15 cellular contexts compared by ENCODE assay signal in genomic region chr12:131564843-131565242, GRCh38.
"Had no signal": no experiment of that assay in that cellular context is flagged by ENCODE, and none has a peak within 500 bp of the region (broad histone marks: within the 10 kb centered on the region; RNA-seq: fewer than 3 reads in every experiment).

No MANE protein-coding gene starts in this region.

- ATAC-seq: heart left ventricle, natural killer cell had no signal

- DNase-seq: activated B cell treated with CpG ODN at 0.5 μM for 24 hours; activated CD4-positive, alpha-beta T cell treated with anti-CD3 and anti-CD28 coated beads, Interleukin-2, amount 10 ng/mL, durations not matched to agents 7 days and 5 days; activated naive CD4-positive, alpha-beta T cell treated with anti-CD3 and anti-CD28 coated beads, Interleukin-2, amount 10 ng/mL, durations not matched to agents 7 days and 5 days; activated T-cell treated with anti-CD3 and anti-CD28 coated beads for 4 hours; caudate nucleus; colonic mucosa; effector CD4-positive, alpha-beta T cell; foreskin melanocyte; left ventricle myocardium inferior; natural killer cell; stimulated activated CD4-positive, alpha-beta T cell treated with anti-CD3 and anti-CD28 coated beads, Interleukin-12 subunit alpha, Interleukin-12 subunit beta, amount 100 ng/mL, for 4 hours; stimulated activated CD4-positive, alpha-beta T cell treated with anti-CD3 and anti-CD28 coated beads, Interleukin-2, amount 100 ng/mL, for 48 hours; stimulated activated CD8-positive, alpha-beta memory T cell treated with anti-CD3 and anti-CD28 coated beads, Interleukin-4, amount 100 ng/mL, for 48 hours; upper lobe of left lung had no signal
